16 cellular contexts compared by ENCODE assay signal in genomic region chr2:134836986-134837385, GRCh38. TPM values are rescaled to one million over a fixed set of nuclear protein-coding genes. Genes with fewer than 3 reads are reported as not detected.
A peak's percentile ranks its signal among the peaks of the same experiment; 100 is the strongest.
DNase-seq lines count a peak whose midpoint lies in the region; ATAC-seq, FAIRE-seq and TF ChIP-seq lines count a peak whose summit lies in the region.
"Had no signal": no experiment of that assay in that cellular context is flagged by ENCODE, and none has a peak within 500 bp of the region (broad histone marks: within the 10 kb centered on the region; RNA-seq: fewer than 3 reads in every experiment).

No MANE protein-coding gene starts in this region.

- no peaks in the 10 kb centered on the region for H4K20me1 ChIP-seq in IMR-90 (ENCODE audit: insufficient read depth, low read length)

- no peak overlapping the region for H2AK5ac ChIP-seq in IMR-90 (ENCODE audit: low read depth, low read length)

- H3K14ac ChIP-seq in IMR-90 (replicated peaks; ENCODE audit: low read depth, low read length) = no peak overlapping the region

- peak; percentile 87 for DNase-seq in AG09309 (ENCODE audit: low read depth)
- DNase-seq in IMR-90 = peak; percentile 91
- peak; percentile 32 for DNase-seq in epidermal melanocyte (ENCODE audit: insufficient read length, low spot score)
- no peak for DNase-seq in lower lobe of right lung
- DNase-seq in endodermal cell = no peak
- no peak for DNase-seq in GM12891 (ENCODE audit: insufficient read length, low spot score)
- no peak for DNase-seq in NCI-H1694 (lab: John Stamatoyannopoulos, UW)
- DNase-seq in pons (ENCODE audit: low spot score) = no peak
- DNase-seq: activated CD4-positive, alpha-beta memory T cell treated with anti-CD3 and anti-CD28 coated beads, Interleukin-2, amount 10 ng/mL, durations not matched to agents 7 days and 5 days; activated naive CD4-positive, alpha-beta T cell treated with anti-CD3 and anti-CD28 coated beads, Interleukin-2, amount 10 ng/mL, durations not matched to agents 7 days and 5 days; CD4-positive, alpha-beta T cell; effector CD4-positive, alpha-beta T cell; NCI-H1417 treated with DMSO at 0.1 percent for 48 hours; stimulated activated naive CD4-positive, alpha-beta T cell treated with Interleukin-2 at 50 U/mL for 16 hours had no signal

- no peaks in the 10 kb centered on the region for H3K9me1 ChIP-seq in IMR-90 (ENCODE audit: insufficient read depth, low read length)

- no peak overlapping the region for H3K4me3 Mint-ChIP-seq in endodermal cell
- H3K4me3 Mint-ChIP-seq: activated CD4-positive, alpha-beta memory T cell treated with anti-CD3 and anti-CD28 coated beads, Interleukin-2, amount 10 ng/mL, durations not matched to agents 7 days and 5 days; activated naive CD4-positive, alpha-beta T cell treated with anti-CD3 and anti-CD28 coated beads, Interleukin-2, amount 10 ng/mL, durations not matched to agents 7 days and 5 days; CD4-positive, alpha-beta T cell; natural killer cell treated with Interleukin-12 subunit alpha and Interleukin-12 subunit beta and Interleukin-15 and Interleukin-18, amount 100 ng/mL, for 72 hours; T-helper 1 cell treated with Interleukin-12 subunit alpha and Interleukin-12 subunit beta and Interleukin-4 antibody, amounts not matched to agents 30 μg/mL and 1 μg/mL, for 36 hours had no signal

- no peak for TF ChIP-seq RAD21 in IMR-90 (IDR thresholded peaks at IDR 0.05; ENCODE audit: low read length)

- ATAC-seq in IMR-90 (ENCODE audit: low read depth) = peak; percentile 98
- peak; percentile 89 to 91 for ATAC-seq in lower lobe of right lung
- ATAC-seq: natural killer cell treated with Interleukin-12 subunit alpha and Interleukin-12 subunit beta and Interleukin-15 and Interleukin-18, amount 100 ng/mL, for 72 hours had no signal

- H3K4me2 ChIP-seq in IMR-90 (ENCODE audit: low read depth, low read length) = peak overlapping the region; percentile 58; the same call in 1 of the 2 replicates

- no peak overlapping the region for H2BK20ac ChIP-seq in IMR-90 (ENCODE audit: low read depth, low read length)

- H3K27me3 Mint-ChIP-seq in endodermal cell (ENCODE audit: insufficient read depth) = peaks cover 3% of the 10 kb centered on the region

- no peak overlapping the region for H4K91ac ChIP-seq in IMR-90 (ENCODE audit: insufficient read depth, low read depth, low read length)

- H4K8ac ChIP-seq in IMR-90 (ENCODE audit: low read depth in 2 of 2, low read length in 2 of 2) = no peak overlapping the region

- no peak overlapping the region for H2BK15ac ChIP-seq in IMR-90 (ENCODE audit: low read depth, low read length)

- H3K9ac ChIP-seq in IMR-90 (ENCODE audit: low read depth, low read length) (no peak overlapping the region), endodermal cell (ENCODE audit: extremely low read depth, low read length, poor library complexity, severe bottlenecking) (no peak overlapping the region)

- H4K5ac ChIP-seq in IMR-90 (ENCODE audit: low read depth, low read length) = no peak overlapping the region

- no peaks in the 10 kb centered on the region for H3K36me3 ChIP-seq in IMR-90 (ENCODE audit: control insufficient read depth, insufficient read depth, low read length)
- no peaks in the 10 kb centered on the region for H3K36me3 ChIP-seq in lower lobe of right lung
- H3K36me3 ChIP-seq in endodermal cell (ENCODE audit: control insufficient read depth, insufficient read depth, low read length) = no peaks in the 10 kb centered on the region

- no CpG with 5 or more reads among the region's 2 CpGs for WGBS in IMR-90 (ENCODE audit: extremely low coverage in 2 of 2, insufficient read length in 1 of 2), 2 experiments
- WGBS in endodermal cell (ENCODE audit: insufficient coverage in 1 of 2, insufficient read length in 1 of 2), 2 experiments = 97 to 100% methylated on average over 1 to 2 of the region's 2 CpGs

- intact Hi-C loops in IMR-90 (cut with micrococcal nuclease) = no loop called here
- intact Hi-C loops in lower lobe of right lung (cut with DNase I) = no loop called here

- no peak overlapping the region for H2AFZ ChIP-seq in IMR-90 (replicated peaks; ENCODE audit: low read length, poor library complexity)

- no peak overlapping the region for H3K4ac ChIP-seq in IMR-90 (ENCODE audit: low read depth, low read length)

- H3K27ac Mint-ChIP-seq in endodermal cell = no peak overlapping the region
- H3K27ac Mint-ChIP-seq: activated CD4-positive, alpha-beta memory T cell treated with anti-CD3 and anti-CD28 coated beads, Interleukin-2, amount 10 ng/mL, durations not matched to agents 7 days and 5 days; activated naive CD4-positive, alpha-beta T cell treated with anti-CD3 and anti-CD28 coated beads, Interleukin-2, amount 10 ng/mL, durations not matched to agents 7 days and 5 days; CD4-positive, alpha-beta T cell; natural killer cell treated with Interleukin-12 subunit alpha and Interleukin-12 subunit beta and Interleukin-15 and Interleukin-18, amount 100 ng/mL, for 72 hours; T-helper 1 cell treated with Interleukin-12 subunit alpha and Interleukin-12 subunit beta and Interleukin-4 antibody, amounts not matched to agents 30 μg/mL and 1 μg/mL, for 36 hours had no signal

- no peak for TF ChIP-seq CTCF in AG09309 (IDR thresholded peaks at IDR 0.05; ENCODE audit: control insufficient read depth, insufficient read depth, low read depth, low read length, missing control alignments)
- TF ChIP-seq CTCF in IMR-90 (conservative IDR thresholded peaks at IDR 0.05; ENCODE audit: low read depth, low read length) = no peak
- TF ChIP-seq CTCF in lower lobe of right lung (IDR thresholded peaks at IDR 0.05) = no peak
- no peak for TF ChIP-seq CTCF in endodermal cell (conservative IDR thresholded peaks at IDR 0.05)

- H3K79me1 ChIP-seq in IMR-90 (ENCODE audit: low read depth in 1 of 2, low read length in 2 of 2) = no peaks in the 10 kb centered on the region

- no peak overlapping the region for H3K4me3 ChIP-seq in AG09309 (ENCODE audit: control insufficient read depth, low read depth, low read length)
- H3K4me3 ChIP-seq in IMR-90 (ENCODE audit: insufficient read depth, low read depth, low read length) = no peak overlapping the region
- no peak overlapping the region for H3K4me3 ChIP-seq in lower lobe of right lung
- no peak overlapping the region for H3K4me3 ChIP-seq in endodermal cell (ENCODE audit: low read length)

- no TSS peak for BruUV-seq in IMR-90 (replicated peaks; lab: Mats Ljungman, UMichigan)

- no peak overlapping the region for H3K56ac ChIP-seq in IMR-90 (ENCODE audit: extremely low read depth, insufficient read depth, low read length)

- H3K4me1 Mint-ChIP-seq in endodermal cell = peaks cover 5% of the 10 kb centered on the region
- H3K4me1 Mint-ChIP-seq: activated CD4-positive, alpha-beta memory T cell treated with anti-CD3 and anti-CD28 coated beads, Interleukin-2, amount 10 ng/mL, durations not matched to agents 7 days and 5 days; activated naive CD4-positive, alpha-beta T cell treated with anti-CD3 and anti-CD28 coated beads, Interleukin-2, amount 10 ng/mL, durations not matched to agents 7 days and 5 days had no signal

- peaks cover 2% of the 10 kb centered on the region; the same call in 1 of the 2 replicates for H3K4me1 ChIP-seq in IMR-90 (ENCODE audit: control insufficient read depth, insufficient read depth, low read length)
- H3K4me1 ChIP-seq in lower lobe of right lung = peaks cover 13% of the 10 kb centered on the region
- H3K4me1 ChIP-seq in endodermal cell (ENCODE audit: control insufficient read depth, insufficient read depth, low read length) = no peaks in the 10 kb centered on the region

- no peak overlapping the region for H2AK9ac ChIP-seq in IMR-90 (replicated peaks; ENCODE audit: low read depth, low read length, poor library complexity)

- H2BK120ac ChIP-seq in IMR-90 (ENCODE audit: low read depth, low read length) = no peak overlapping the region

- in situ Hi-C loops in IMR-90 (cut with MboI; ENCODE audit: low sequenced_read_pairs) = no loop called here

- H3K27ac ChIP-seq in IMR-90 (ENCODE audit: insufficient read depth, low read length) = no peak overlapping the region
- H3K27ac ChIP-seq in lower lobe of right lung = peak overlapping the region; percentile 25
- H3K27ac ChIP-seq in endodermal cell (ENCODE audit: low read depth, low read length) = no peak overlapping the region

- POLR2A ChIA-PET in IMR-90 (lab: Charles Lee; ENCODE audit: unreplicated experiment) = no interaction called here

- 0 out of 2 replicates have a peak, but pooled peaks cover 2% of the 10 kb centered on the region for H3K27me3 ChIP-seq in IMR-90 (ENCODE audit: control insufficient read depth, insufficient read depth, low read length)
- no peaks in the 10 kb centered on the region for H3K27me3 ChIP-seq in lower lobe of right lung (ENCODE audit: low read depth)
- H3K27me3 ChIP-seq in endodermal cell (ENCODE audit: control insufficient read depth, insufficient read depth, low read length, poor library complexity, severe bottlenecking) = no peaks in the 10 kb centered on the region

- no peak overlapping the region for H2BK5ac ChIP-seq in IMR-90 (ENCODE audit: low read depth, low read length, poor library complexity, severe bottlenecking)

- no peak overlapping the region for H3K18ac ChIP-seq in IMR-90 (ENCODE audit: low read depth, low read length)

- TF ChIP-seq POLR2A in IMR-90 (IDR thresholded peaks at IDR 0.05; ENCODE audit: low read depth, low read length) (no peak), GM12891 (IDR thresholded peaks at IDR 0.05; ENCODE audit: low read depth, low read length) (no peak)

- CTCF ChIA-PET in IMR-90 (lab: Yijun Ruan, JAX) = no interaction called here

- peaks cover 14% of the 10 kb centered on the region for H3K9me3 Mint-ChIP-seq in endodermal cell
- H3K9me3 Mint-ChIP-seq: activated CD4-positive, alpha-beta memory T cell treated with anti-CD3 and anti-CD28 coated beads, Interleukin-2, amount 10 ng/mL, durations not matched to agents 7 days and 5 days; activated naive CD4-positive, alpha-beta T cell treated with anti-CD3 and anti-CD28 coated beads, Interleukin-2, amount 10 ng/mL, durations not matched to agents 7 days and 5 days; T-helper 1 cell treated with Interleukin-12 subunit alpha and Interleukin-12 subunit beta and Interleukin-4 antibody, amounts not matched to agents 30 μg/mL and 1 μg/mL, for 36 hours had no signal

- no peak for FAIRE-seq in GM12891 (lab: Jason Lieb, UNC)

- no peaks in the 10 kb centered on the region for H3K9me3 ChIP-seq in IMR-90 (ENCODE audit: control insufficient read depth, insufficient read depth, low read length)
- peaks cover 9% of the 10 kb centered on the region for H3K9me3 ChIP-seq in lower lobe of right lung
- peaks cover 14% of the 10 kb centered on the region for H3K9me3 ChIP-seq in endodermal cell (ENCODE audit: control insufficient read depth, low read length)

- no peak overlapping the region for H3K23ac ChIP-seq in IMR-90 (ENCODE audit: low read depth, low read length)

- dilution Hi-C loops in IMR-90 (cut with HindIII; ENCODE audit: low sequenced_read_pairs, unreplicated experiment) = no loop called here

- no peaks in the 10 kb centered on the region for H3K36me3 Mint-ChIP-seq in endodermal cell (ENCODE audit: low read depth)
- H3K36me3 Mint-ChIP-seq: activated naive CD4-positive, alpha-beta T cell treated with anti-CD3 and anti-CD28 coated beads, Interleukin-2, amount 10 ng/mL, durations not matched to agents 7 days and 5 days had no signal

RNA-seq across cellular contexts. Expression of gene ACMSD, which starts 1.4 kb away (rescaled TPM):
- total RNA-seq in IMR-90 (2012; rRNA removed) (not detected in 2 replicates), lower lobe of right lung (not detected), endodermal cell (not detected)
- polyA plus RNA-seq in IMR-90 (2012; rRNA removed) = not detected in 2 replicates
- polyA plus RNA-seq in IMR-90 (2012; cell fraction: cytosol; rRNA removed) = not detected in 2 replicates
- not detected in 2 replicates for polyA plus RNA-seq in IMR-90 (2012; cell fraction: nucleus; rRNA removed; ENCODE audit: low replicate concordance)
- not detected for polyA plus RNA-seq in endodermal cell (2013, experiment 1 of 2)
- polyA plus RNA-seq in endodermal cell (2013, experiment 2 of 2) = not detected
- polyA plus RNA-seq in GM12891 (2012; ENCODE audit: low read depth, missing spikeins) = not detected
- total RNA-seq: activated CD4-positive, alpha-beta memory T cell treated with anti-CD3 and anti-CD28 coated beads, Interleukin-2, amount 10 ng/mL, durations not matched to agents 7 days and 5 days; CD4-positive, alpha-beta T cell; natural killer cell treated with Interleukin-12 subunit alpha and Interleukin-12 subunit beta and Interleukin-15 and Interleukin-18, amount 100 ng/mL, for 72 hours had no signal

Comparison
In these comparisons a context has a peak if more than half of its experiments do, and no peak if none do; other contexts are left out.
1. DNase-seq: peak in AG09309 (single experiment), IMR-90 (single experiment) and epidermal melanocyte (single experiment); none in lower lobe of right lung (single experiment), endodermal cell (single experiment), GM12891 (single experiment), NCI-H1694 (single experiment) and pons (single experiment).